Comparison of ENCODE assay signal across 8 cellular contexts in the genomic region with DNA sequence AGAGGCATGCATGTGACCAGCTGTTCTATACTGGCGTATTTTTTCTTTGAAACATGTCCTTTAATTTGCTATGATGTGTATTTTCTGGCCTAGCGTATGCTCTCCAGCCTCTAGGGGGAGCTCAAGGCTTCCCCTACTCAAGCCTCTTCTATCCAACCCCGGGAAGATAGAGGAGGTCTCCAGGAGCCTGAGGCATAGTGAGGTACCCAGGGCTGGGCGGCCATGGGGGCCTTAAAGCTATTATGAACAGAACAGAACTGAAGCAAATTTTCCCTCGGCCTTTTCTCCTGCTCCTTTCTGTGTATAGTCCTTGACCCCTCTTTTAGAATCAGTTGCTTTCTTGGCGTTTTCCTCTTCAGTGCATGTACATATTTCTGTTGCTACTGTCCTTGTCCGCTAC.
DNase-seq lines count a peak whose midpoint lies in the region; ATAC-seq, FAIRE-seq and TF ChIP-seq lines count a peak whose summit lies in the region.

No MANE protein-coding gene starts in this region.

- H3K27ac ChIP-seq in heart right ventricle, result no peak overlapping the region

- no peaks in the 10 kb centered on the region for H3K36me3 ChIP-seq in BJ (ENCODE audit: control insufficient read depth, insufficient read depth, low read length)
- no peaks in the 10 kb centered on the region for H3K36me3 ChIP-seq in heart right ventricle

- no peaks in the 10 kb centered on the region for H3K9me3 ChIP-seq in heart right ventricle

- ATAC-seq in heart right ventricle, result peak in 7 of 8 donors; percentile 52 to 81 (median 67)
- peak; percentile 81 for ATAC-seq in sciatic nerve
- no peak for ATAC-seq in GM18498 (IDR thresholded peaks at IDR 0.05; ENCODE audit: unreplicated experiment)
- no peak for ATAC-seq in GM19455 (IDR thresholded peaks at IDR 0.05; ENCODE audit: unreplicated experiment)

- POLR2A ChIA-PET in BJ (lab: Charles Lee), result no interaction called here

- WGBS in heart right ventricle, 2 donors, result 69 to 72% methylated on average over 7 of the region's 7 CpGs

- DNase-seq in BJ (ENCODE audit: low read depth) (no peak), GM19239 (ENCODE audit: insufficient read length, low spot score) (peak; percentile 9), NCI-H2029 (lab: John Stamatoyannopoulos, UW) (peak; percentile 43), heart right ventricle (peak; percentile 13 to 18), sciatic nerve (ENCODE audit: low spot score) (peak; percentile 62)

- peak; percentile 74 for TF ChIP-seq CTCF in BJ (IDR thresholded peaks at IDR 0.05; ENCODE audit: insufficient read depth, low read depth, low read length)
- 0 out of 2 replicates have a peak, but pooled peaks have one; percentile 10 for TF ChIP-seq CTCF in WI38 (IDR thresholded peaks at IDR 0.05; ENCODE audit: low read depth, low read length)
- peak; percentile 54 to 79 (median 71) for TF ChIP-seq CTCF in heart right ventricle (IDR thresholded peaks at IDR 0.05)

- intact Hi-C loops in heart right ventricle (cut with DNase I) (loop anchor here in 3 of 10 donors (5.0 to 10.0 kb wide), 3 partner anchors 525 to 532 kb away; a partner anchor contains a TSS), sciatic nerve (cut with DNase I) (no loop called here)

- CTCF ChIA-PET in BJ (lab: Yijun Ruan, JAX), result interaction anchor here (0.7 to 2.0 kb wide), 9 partner anchors 9 to 529 kb away, joined by 3 to 13 read pairs (median 4); a partner anchor contains a TSS

- no peaks in the 10 kb centered on the region for H3K4me1 ChIP-seq in heart right ventricle

- no peaks in the 10 kb centered on the region for H3K27me3 ChIP-seq in BJ (ENCODE audit: control insufficient read depth, insufficient read depth, low read length)
- peaks cover 0 to 9% (median 0%) of the 10 kb centered on the region in 7 donors for H3K27me3 ChIP-seq in heart right ventricle

- peak; percentile 79 for FAIRE-seq in GM19239 (lab: Jason Lieb, UNC)

- H3K4me3 ChIP-seq in BJ (ENCODE audit: low read depth, low read length) (no peak overlapping the region), WI38 (ENCODE audit: low read depth, low read length) (no peak overlapping the region), heart right ventricle (no peak overlapping the region)

Comparison
In these comparisons a context has a peak if more than half of its experiments do, and no peak if none do; other contexts are left out.
1. CTCF ChIP-seq: peak in every context shown above with its lines; median percentile 74 in BJ; 71 in heart right ventricle; 10 in WI38.
2. ATAC-seq: peak in heart right ventricle (7 of 8) and sciatic nerve (single experiment); none in GM18498 (single experiment) and GM19455 (single experiment).